ENCODE assay signal across 1 cellular context in the genomic region with DNA sequence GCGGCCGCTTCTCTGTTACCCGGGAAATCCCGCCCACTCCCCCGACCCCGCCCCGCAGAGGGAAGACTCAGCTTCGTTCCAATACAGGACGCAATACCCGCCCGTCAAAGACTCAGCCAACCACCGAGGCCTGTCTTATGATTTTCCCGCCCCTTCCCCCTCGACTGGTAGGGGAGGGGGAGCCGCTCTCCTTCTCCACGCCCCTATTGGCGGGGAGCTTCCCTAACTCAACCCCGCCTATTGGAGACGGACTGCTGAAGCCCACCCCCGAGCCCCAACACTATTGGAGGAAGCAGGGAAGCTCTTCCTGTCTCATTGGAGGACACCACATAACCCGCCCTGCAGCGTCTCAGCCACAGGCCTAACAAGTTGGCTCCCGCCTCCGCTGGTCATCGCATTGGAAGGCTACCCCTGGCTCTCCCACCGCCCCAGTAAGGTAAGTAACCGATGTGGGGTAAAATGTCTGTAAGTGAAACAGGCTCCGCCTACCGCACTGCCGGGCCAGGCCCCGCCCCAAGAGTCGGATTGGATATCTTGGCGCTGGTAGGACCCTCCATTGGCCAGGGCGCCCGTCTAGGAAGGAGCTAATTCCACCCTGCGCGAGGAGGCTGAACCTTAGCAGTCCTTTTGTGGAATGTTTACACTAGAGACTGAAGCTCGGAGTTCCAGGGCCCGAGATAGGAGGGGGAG.
TF ChIP-seq lines count a peak whose summit lies in the region.

SIN3A (minus strand) TSS at position 17 of the 690 bp plus-strand sequence. CDS start 21,315 bp downstream, outside the sequence.

TF ChIP-seq in HEK293, 187 proteins besides CTCF, POLR2A, EP300 and RAD21 (continued from another document):
- TF ChIP-seq, protein P1, sequence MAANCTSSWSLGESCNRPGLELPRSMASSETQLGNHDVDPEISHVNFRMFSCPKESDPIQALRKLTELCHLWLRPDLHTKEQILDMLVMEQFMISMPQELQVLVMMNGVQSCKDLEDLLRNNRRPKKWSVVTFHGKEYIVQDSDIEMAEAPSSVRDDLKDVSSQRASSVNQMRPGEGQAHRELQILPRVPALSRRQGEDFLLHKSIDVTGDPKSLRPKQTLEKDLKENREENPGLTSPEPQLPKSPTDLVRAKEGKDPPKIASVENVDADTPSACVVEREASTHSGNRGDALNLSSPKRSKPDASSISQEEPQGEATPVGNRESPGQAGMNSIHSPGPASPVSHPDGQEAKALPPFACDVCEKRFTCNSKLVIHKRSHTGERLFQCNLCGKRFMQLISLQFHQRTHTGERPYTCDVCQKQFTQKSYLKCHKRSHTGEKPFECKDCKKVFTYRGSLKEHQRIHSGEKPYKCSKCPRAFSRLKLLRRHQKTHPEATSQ (tag by site-specific recombination; IDR thresholded peaks at IDR 0.05), result no peak
- TF ChIP-seq ZNF514 (tag by site-specific recombination; IDR thresholded peaks at IDR 0.05), result no peak
- no peak for TF ChIP-seq ZSCAN4 (tag by site-specific recombination; IDR thresholded peaks at IDR 0.05)
- peak; percentile 95 for TF ChIP-seq SP2 (tag by site-specific recombination; IDR thresholded peaks at IDR 0.05)
- TF ChIP-seq, protein P2, sequence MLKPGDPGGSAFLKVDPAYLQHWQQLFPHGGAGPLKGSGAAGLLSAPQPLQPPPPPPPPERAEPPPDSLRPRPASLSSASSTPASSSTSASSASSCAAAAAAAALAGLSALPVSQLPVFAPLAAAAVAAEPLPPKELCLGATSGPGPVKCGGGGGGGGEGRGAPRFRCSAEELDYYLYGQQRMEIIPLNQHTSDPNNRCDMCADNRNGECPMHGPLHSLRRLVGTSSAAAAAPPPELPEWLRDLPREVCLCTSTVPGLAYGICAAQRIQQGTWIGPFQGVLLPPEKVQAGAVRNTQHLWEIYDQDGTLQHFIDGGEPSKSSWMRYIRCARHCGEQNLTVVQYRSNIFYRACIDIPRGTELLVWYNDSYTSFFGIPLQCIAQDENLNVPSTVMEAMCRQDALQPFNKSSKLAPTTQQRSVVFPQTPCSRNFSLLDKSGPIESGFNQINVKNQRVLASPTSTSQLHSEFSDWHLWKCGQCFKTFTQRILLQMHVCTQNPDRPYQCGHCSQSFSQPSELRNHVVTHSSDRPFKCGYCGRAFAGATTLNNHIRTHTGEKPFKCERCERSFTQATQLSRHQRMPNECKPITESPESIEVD (tag by site-specific recombination; IDR thresholded peaks at IDR 0.05), result no peak
- no peak for TF ChIP-seq BCL11A (tag by site-specific recombination; IDR thresholded peaks at IDR 0.05; ENCODE audit: low read depth)
- peak; percentile 76 for TF ChIP-seq KLF9 (tag by site-specific recombination; IDR thresholded peaks at IDR 0.05; ENCODE audit: low read depth)
- TF ChIP-seq KLF8 (tag by site-specific recombination; IDR thresholded peaks at IDR 0.05), result peak; percentile 89
- peak; percentile 46; the same call in 1 of the 2 replicates for TF ChIP-seq SCRT2 (tag by site-specific recombination; IDR thresholded peaks at IDR 0.05)
- no peak for TF ChIP-seq TCF7L2 (IDR thresholded peaks at IDR 0.05; ENCODE audit: borderline replicate concordance, low read depth, low read length)
- TF ChIP-seq GLIS2 (tag by site-specific recombination; IDR thresholded peaks at IDR 0.05), result peak; percentile 82
- TF ChIP-seq EGR2 (tag by site-specific recombination; IDR thresholded peaks at IDR 0.05; ENCODE audit: low read depth), result peak; percentile 60
- TF ChIP-seq, protein P3, sequence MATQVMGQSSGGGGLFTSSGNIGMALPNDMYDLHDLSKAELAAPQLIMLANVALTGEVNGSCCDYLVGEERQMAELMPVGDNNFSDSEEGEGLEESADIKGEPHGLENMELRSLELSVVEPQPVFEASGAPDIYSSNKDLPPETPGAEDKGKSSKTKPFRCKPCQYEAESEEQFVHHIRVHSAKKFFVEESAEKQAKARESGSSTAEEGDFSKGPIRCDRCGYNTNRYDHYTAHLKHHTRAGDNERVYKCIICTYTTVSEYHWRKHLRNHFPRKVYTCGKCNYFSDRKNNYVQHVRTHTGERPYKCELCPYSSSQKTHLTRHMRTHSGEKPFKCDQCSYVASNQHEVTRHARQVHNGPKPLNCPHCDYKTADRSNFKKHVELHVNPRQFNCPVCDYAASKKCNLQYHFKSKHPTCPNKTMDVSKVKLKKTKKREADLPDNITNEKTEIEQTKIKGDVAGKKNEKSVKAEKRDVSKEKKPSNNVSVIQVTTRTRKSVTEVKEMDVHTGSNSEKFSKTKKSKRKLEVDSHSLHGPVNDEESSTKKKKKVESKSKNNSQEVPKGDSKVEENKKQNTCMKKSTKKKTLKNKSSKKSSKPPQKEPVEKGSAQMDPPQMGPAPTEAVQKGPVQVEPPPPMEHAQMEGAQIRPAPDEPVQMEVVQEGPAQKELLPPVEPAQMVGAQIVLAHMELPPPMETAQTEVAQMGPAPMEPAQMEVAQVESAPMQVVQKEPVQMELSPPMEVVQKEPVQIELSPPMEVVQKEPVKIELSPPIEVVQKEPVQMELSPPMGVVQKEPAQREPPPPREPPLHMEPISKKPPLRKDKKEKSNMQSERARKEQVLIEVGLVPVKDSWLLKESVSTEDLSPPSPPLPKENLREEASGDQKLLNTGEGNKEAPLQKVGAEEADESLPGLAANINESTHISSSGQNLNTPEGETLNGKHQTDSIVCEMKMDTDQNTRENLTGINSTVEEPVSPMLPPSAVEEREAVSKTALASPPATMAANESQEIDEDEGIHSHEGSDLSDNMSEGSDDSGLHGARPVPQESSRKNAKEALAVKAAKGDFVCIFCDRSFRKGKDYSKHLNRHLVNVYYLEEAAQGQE (tag by site-specific recombination; IDR thresholded peaks at IDR 0.05), result no peak
- TF ChIP-seq ZNF473 (tag by site-specific recombination; IDR thresholded peaks at IDR 0.05), result no peak
- TF ChIP-seq ZBTB17 (tag by site-specific recombination; IDR thresholded peaks at IDR 0.05), result no peak
- no peak for TF ChIP-seq ZNF404 (tag by site-specific recombination; IDR thresholded peaks at IDR 0.05)
- peak; percentile 100 for TF ChIP-seq SP3 (tag by site-specific recombination; IDR thresholded peaks at IDR 0.05)
- 0 out of 2 replicates have a peak, but pooled peaks have one; percentile 38 for TF ChIP-seq ZNF580 (tag by site-specific recombination; IDR thresholded peaks at IDR 0.05)
- no peak for TF ChIP-seq ZFP69B (tag by site-specific recombination; IDR thresholded peaks at IDR 0.05)
- no peak for TF ChIP-seq HOXA7 (CRISPR knock-in tag; IDR thresholded peaks at IDR 0.05; ENCODE audit: borderline replicate concordance)
- TF ChIP-seq KLF1 (tag by site-specific recombination; IDR thresholded peaks at IDR 0.05), result peak; percentile 48; the same call in 1 of the 2 replicates
- peak; percentile 16 for TF ChIP-seq ZXDB (tag by site-specific recombination; IDR thresholded peaks at IDR 0.05)
- TF ChIP-seq ZNF37A (tag by site-specific recombination; IDR thresholded peaks at IDR 0.05), result no peak
- TF ChIP-seq, protein P4, sequence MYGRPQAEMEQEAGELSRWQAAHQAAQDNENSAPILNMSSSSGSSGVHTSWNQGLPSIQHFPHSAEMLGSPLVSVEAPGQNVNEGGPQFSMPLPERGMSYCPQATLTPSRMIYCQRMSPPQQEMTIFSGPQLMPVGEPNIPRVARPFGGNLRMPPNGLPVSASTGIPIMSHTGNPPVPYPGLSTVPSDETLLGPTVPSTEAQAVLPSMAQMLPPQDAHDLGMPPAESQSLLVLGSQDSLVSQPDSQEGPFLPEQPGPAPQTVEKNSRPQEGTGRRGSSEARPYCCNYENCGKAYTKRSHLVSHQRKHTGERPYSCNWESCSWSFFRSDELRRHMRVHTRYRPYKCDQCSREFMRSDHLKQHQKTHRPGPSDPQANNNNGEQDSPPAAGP (tag by site-specific recombination; IDR thresholded peaks at IDR 0.05), result peak; percentile 6; the same call in 1 of the 2 replicates
- peak; percentile 34; the same call in 1 of the 2 replicates for TF ChIP-seq ZNF76 (tag by site-specific recombination; IDR thresholded peaks at IDR 0.05; ENCODE audit: borderline replicate concordance, low read depth)
- no peak for TF ChIP-seq ZNF747 (tag by site-specific recombination; IDR thresholded peaks at IDR 0.05)
- TF ChIP-seq ZEB2 (tag by site-specific recombination; IDR thresholded peaks at IDR 0.05), result peak; percentile 25; the same call in 1 of the 2 replicates
- no peak for TF ChIP-seq OVOL3 (tag by site-specific recombination; IDR thresholded peaks at IDR 0.05)
- TF ChIP-seq, protein P5, sequence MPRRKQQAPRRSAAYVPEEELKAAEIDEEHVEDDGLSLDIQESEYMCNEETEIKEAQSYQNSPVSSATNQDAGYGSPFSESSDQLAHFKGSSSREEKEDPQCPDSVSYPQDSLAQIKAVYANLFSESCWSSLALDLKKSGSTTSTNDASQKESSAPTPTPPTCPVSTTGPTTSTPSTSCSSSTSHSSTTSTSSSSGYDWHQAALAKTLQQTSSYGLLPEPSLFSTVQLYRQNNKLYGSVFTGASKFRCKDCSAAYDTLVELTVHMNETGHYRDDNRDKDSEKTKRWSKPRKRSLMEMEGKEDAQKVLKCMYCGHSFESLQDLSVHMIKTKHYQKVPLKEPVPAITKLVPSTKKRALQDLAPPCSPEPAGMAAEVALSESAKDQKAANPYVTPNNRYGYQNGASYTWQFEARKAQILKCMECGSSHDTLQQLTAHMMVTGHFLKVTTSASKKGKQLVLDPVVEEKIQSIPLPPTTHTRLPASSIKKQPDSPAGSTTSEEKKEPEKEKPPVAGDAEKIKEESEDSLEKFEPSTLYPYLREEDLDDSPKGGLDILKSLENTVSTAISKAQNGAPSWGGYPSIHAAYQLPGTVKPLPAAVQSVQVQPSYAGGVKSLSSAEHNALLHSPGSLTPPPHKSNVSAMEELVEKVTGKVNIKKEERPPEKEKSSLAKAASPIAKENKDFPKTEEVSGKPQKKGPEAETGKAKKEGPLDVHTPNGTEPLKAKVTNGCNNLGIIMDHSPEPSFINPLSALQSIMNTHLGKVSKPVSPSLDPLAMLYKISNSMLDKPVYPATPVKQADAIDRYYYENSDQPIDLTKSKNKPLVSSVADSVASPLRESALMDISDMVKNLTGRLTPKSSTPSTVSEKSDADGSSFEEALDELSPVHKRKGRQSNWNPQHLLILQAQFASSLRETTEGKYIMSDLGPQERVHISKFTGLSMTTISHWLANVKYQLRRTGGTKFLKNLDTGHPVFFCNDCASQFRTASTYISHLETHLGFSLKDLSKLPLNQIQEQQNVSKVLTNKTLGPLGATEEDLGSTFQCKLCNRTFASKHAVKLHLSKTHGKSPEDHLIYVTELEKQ (tag by site-specific recombination; IDR thresholded peaks at IDR 0.05; ENCODE audit: borderline replicate concordance), result no peak
- TF ChIP-seq ZNF169 (tag by site-specific recombination; IDR thresholded peaks at IDR 0.05), result no peak
- no peak for TF ChIP-seq ZNF600 (tag by site-specific recombination; IDR thresholded peaks at IDR 0.05)
- TF ChIP-seq GLI4 (tag by site-specific recombination; IDR thresholded peaks at IDR 0.05), result no peak
- peak; percentile 75 for TF ChIP-seq ZNF341 (tag by site-specific recombination; IDR thresholded peaks at IDR 0.05; ENCODE audit: low read depth)
- no peak for TF ChIP-seq ZNF664 (tag by site-specific recombination; IDR thresholded peaks at IDR 0.05)
